ENCODE assay signal across 8 cellular contexts in the genomic region with DNA sequence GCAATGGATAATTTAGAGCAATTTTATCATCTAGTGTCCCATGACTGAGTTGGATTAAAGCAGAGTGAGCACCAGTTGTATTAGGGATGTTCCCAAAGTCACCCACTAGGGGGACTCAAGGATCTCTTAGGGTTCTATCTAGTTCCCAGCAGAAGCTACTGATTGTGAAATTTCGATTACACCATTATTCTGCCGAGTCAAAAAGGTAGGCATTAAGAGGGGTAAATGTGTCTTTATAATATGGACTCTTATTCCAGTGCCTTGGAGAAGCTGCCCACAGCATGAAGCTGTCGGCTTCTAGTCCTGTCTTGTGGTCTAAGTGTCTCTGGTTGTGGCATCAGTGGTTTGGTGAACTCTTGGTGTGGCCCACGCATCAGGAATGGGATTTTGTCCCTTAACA. TPM values are rescaled to one million over a fixed set of nuclear protein-coding genes. Genes with fewer than 3 reads are reported as not detected.
A peak's percentile ranks its signal among the peaks of the same experiment; 100 is the strongest.
DNase-seq lines count a peak whose midpoint lies in the region; ATAC-seq, FAIRE-seq and TF ChIP-seq lines count a peak whose summit lies in the region.

No MANE protein-coding gene starts in this region.

- TF ChIP-seq CTCF in AG09309 (IDR thresholded peaks at IDR 0.05; ENCODE audit: control insufficient read depth, insufficient read depth, low read depth, low read length, missing control alignments) (peak; percentile 88), bronchial epithelial cell (IDR thresholded peaks at IDR 0.05; ENCODE audit: insufficient read depth, low read length, severe bottlenecking) (peak; percentile 76), keratinocyte (optimal IDR thresholded peaks at IDR 0.05 in 1 of 3, IDR thresholded peaks at IDR 0.05 in 1 of 3, conservative IDR thresholded peaks at IDR 0.05 in 1 of 3; ENCODE audit: extremely low read depth in 1 of 3, insufficient read depth in 2 of 3, low read length in 3 of 3) (peak; percentile 63 to 84 (median 83)), stomach (IDR thresholded peaks at IDR 0.05) (peak in 5 of 7 experiments; percentile 70 to 85 (median 83))

- H3K9me1 ChIP-seq in keratinocyte (ENCODE audit: control insufficient read depth, extremely low read depth, insufficient read depth, low read length): no peaks in the 10 kb centered on the region

- TF ChIP-seq POLR2A in stomach (IDR thresholded peaks at IDR 0.05): no peak

- H3K27ac ChIP-seq in keratinocyte (ENCODE audit: control insufficient read depth, insufficient read depth, low read length) (no peak overlapping the region), stomach (no peak overlapping the region)

- H3K4me1 ChIP-seq in keratinocyte (ENCODE audit: control insufficient read depth, extremely low read depth, insufficient read depth, low read length) (peaks cover 3% of the 10 kb centered on the region), stomach (peaks cover 4 to 21% (median 12%) of the 10 kb centered on the region in 4 donors)

- no peak for TF ChIP-seq EP300 in stomach (IDR thresholded peaks at IDR 0.05)

- no peaks in the 10 kb centered on the region for H3K27me3 ChIP-seq in bronchial epithelial cell (ENCODE audit: control insufficient read depth, insufficient read depth, low read length)
- H3K27me3 ChIP-seq in keratinocyte (ENCODE audit: control insufficient read depth, extremely low read depth, insufficient read depth, low read length): no peaks in the 10 kb centered on the region
- no peaks in the 10 kb centered on the region for H3K27me3 ChIP-seq in stomach

- dilution Hi-C loops in keratinocyte (cut with MboI; ENCODE audit: extremely low pct_ligation_motif_present, low sequenced_read_pairs): no loop called here

- intact Hi-C loops in stomach (cut with DNase I; ENCODE audit: low total_unique reads): loop anchor here (5.0 kb wide), 1 partner anchor 96 kb away; a partner anchor contains a TSS

- no peaks in the 10 kb centered on the region for H3K79me2 ChIP-seq in keratinocyte (ENCODE audit: control insufficient read depth, insufficient read depth, low read length)

- H4K20me1 ChIP-seq in keratinocyte (ENCODE audit: control insufficient read depth, extremely low read depth, insufficient read depth, low read length): no peaks in the 10 kb centered on the region

- ATAC-seq in HG03175 (IDR thresholded peaks at IDR 0.05; ENCODE audit: unreplicated experiment): no peak

- H3K9ac ChIP-seq in keratinocyte (ENCODE audit: control insufficient read depth, extremely low read depth, insufficient read depth, low read length): no peak overlapping the region

- H3K4me3 ChIP-seq in AG09309 (ENCODE audit: control insufficient read depth, low read depth, low read length) (no peak overlapping the region), bronchial epithelial cell (ENCODE audit: low read depth, low read length) (no peak overlapping the region), keratinocyte (ENCODE audit: control insufficient read depth in 2 of 3, extremely low read depth in 1 of 3, insufficient read depth in 2 of 3, low read depth in 1 of 3, low read length in 3 of 3) (no peak overlapping the region), stomach (no peak overlapping the region)

- no peaks in the 10 kb centered on the region for H3K36me3 ChIP-seq in bronchial epithelial cell (ENCODE audit: control insufficient read depth, insufficient read depth, low read length)
- H3K36me3 ChIP-seq in keratinocyte (ENCODE audit: control insufficient read depth in 2 of 2, extremely low read depth in 1 of 2, insufficient read depth in 2 of 2, low read length in 2 of 2): no peaks in the 10 kb centered on the region
- H3K36me3 ChIP-seq in stomach: peaks cover 0 to 18% (median 9%) of the 10 kb centered on the region in 4 donors

- WGBS in stomach, 5 donors: 39 to 48% (median 45%) methylated on average over 4 of the region's 4 CpGs

- DNase-seq in AG09309 (ENCODE audit: low read depth): peak; percentile 50
- peak; percentile 57 for DNase-seq in GF-D8 (lab: John Stamatoyannopoulos, UW)
- DNase-seq in HS-27A (ENCODE audit: low read depth): peak; percentile 33
- peak; percentile 3 for DNase-seq in OCI-M2 (lab: John Stamatoyannopoulos, UW; ENCODE audit: unreplicated experiment)
- peak; percentile 84 for DNase-seq in bronchial epithelial cell (ENCODE audit: low read depth)
- DNase-seq in keratinocyte (ENCODE audit: low read depth, low spot score): peak; percentile 11
- DNase-seq in stomach: peak; percentile 50

- no peak overlapping the region for H2AFZ ChIP-seq in keratinocyte (ENCODE audit: control insufficient read depth, low read length)

- H3K9me3 ChIP-seq in keratinocyte (ENCODE audit: control insufficient read depth, low read depth, low read length): no peaks in the 10 kb centered on the region
- no peaks in the 10 kb centered on the region for H3K9me3 ChIP-seq in stomach

- FAIRE-seq in bronchial epithelial cell (lab: Jason Lieb, UNC) (peak; percentile 60), keratinocyte (lab: Jason Lieb, UNC) (peak; percentile 97)

- H3K4me2 ChIP-seq in keratinocyte (ENCODE audit: control insufficient read depth, extremely low read depth, insufficient read depth, low read depth, low read length): no peak overlapping the region

RNA-seq across cellular contexts. Expression of a gene that starts 53.3 kb away (rescaled TPM):
- total RNA-seq in bronchial epithelial cell: 34.2 and 41.7 TPM in 2 replicates
- polyA plus RNA-seq in keratinocyte: 25.2 to 43.6 TPM (median 34.0 TPM) in 3 replicates
- 30.3 TPM for polyA plus RNA-seq in keratinocyte (2011; ENCODE audit: low read depth)
- polyA plus RNA-seq in keratinocyte (2011; cell fraction: cytosol; rRNA removed): 16.7 and 31.8 TPM in 2 replicates
- 65.7 and 72.3 TPM in 2 replicates for polyA plus RNA-seq in keratinocyte (2011; cell fraction: nucleus; rRNA removed)
- 52.5 and 56.8 TPM in 2 replicates for polyA plus RNA-seq in keratinocyte (2012; ENCODE audit: low replicate concordance)
- 28.3 to 64.5 TPM (median 33.2 TPM) in 3 replicates for polyA minus RNA-seq in keratinocyte
- 60.2 TPM for polyA minus RNA-seq in keratinocyte (2011; cell fraction: cytosol; rRNA and poly(A)+ RNA removed)
- polyA minus RNA-seq in keratinocyte (2011; cell fraction: nucleus; rRNA and poly(A)+ RNA removed): 46.2 and 130 TPM in 2 replicates
- total RNA-seq in stomach: 10 to 100 TPM in 2 of 5 donors, 1 to 10 TPM in 3; 3.5 to 51.8 (median 9.0) TPM
- polyA plus RNA-seq in stomach: 10 to 100 TPM; 18.9 to 35.2 (median 20.5) TPM

Comparison
In these comparisons a context has a peak if more than half of its experiments do, and no peak if none do; other contexts are left out.
1. DNase-seq: peak in every context shown above with its lines; median percentile 84 in bronchial epithelial cell; 57 in GF-D8; 50 in AG09309; 50 in stomach; 33 in HS-27A; 11 in keratinocyte; 3 in OCI-M2.